Comparison of ENCODE assay signal across 8 cellular contexts in genomic region chr12:1531654-1532366, GRCh38.
DNase-seq lines count a peak whose midpoint lies in the region; ATAC-seq and TF ChIP-seq lines count a peak whose summit lies in the region.

No MANE protein-coding gene starts in this region.

- H3K27me3 ChIP-seq in thoracic aorta (replicated peaks; ENCODE audit: insufficient read depth): peaks cover 11% of the 10 kb centered on the region

- POLR2A ChIA-PET in activated CD8-positive, alpha-beta T cell treated with anti-CD3 and anti-CD28 coated beads, Interleukin-2, amount 10 ng/mL, durations not matched to agents 7 days and 5 days (lab: Charles Lee): no interaction called here

- CTCF ChIA-PET in activated CD8-positive, alpha-beta T cell treated with anti-CD3 and anti-CD28 coated beads, Interleukin-2, amount 10 ng/mL, durations not matched to agents 7 days and 5 days (lab: Charles Lee): interaction anchor here (1.7 to 5.1 kb wide), 2 partner anchors 52 to 414 kb away, joined by 16 to 38 read pairs; no protein-coding TSS in a partner anchor

- TF ChIP-seq CTCF in thoracic aorta (IDR thresholded peaks at IDR 0.05): no peak

- H3K36me3 ChIP-seq in thoracic aorta: no peaks in the 10 kb centered on the region

- no peaks in the 10 kb centered on the region for H3K36me3 Mint-ChIP-seq in activated T-cell treated with anti-CD3 and anti-CD28 coated beads, Interleukin-2, amount 50 U/mL, for 72 hours (ENCODE audit: insufficient read depth in 2 of 2)
- no peaks in the 10 kb centered on the region for H3K36me3 Mint-ChIP-seq in activated CD8-positive, alpha-beta T cell treated with anti-CD3 and anti-CD28 coated beads, Interleukin-2, amount 10 ng/mL, durations not matched to agents 7 days and 5 days (ENCODE audit: low read depth)

- peaks cover 0 to 14% of the 10 kb centered on the region in 2 donors for H3K4me1 ChIP-seq in thoracic aorta (ENCODE audit: control insufficient read depth in 1 of 2, low read depth in 2 of 2)

- peaks cover 71% of the 10 kb centered on the region for H3K27me3 Mint-ChIP-seq in activated T-cell treated with anti-CD3 and anti-CD28 coated beads, Interleukin-2, amount 50 U/mL, for 72 hours (ENCODE audit: low read depth)
- H3K27me3 Mint-ChIP-seq in activated CD8-positive, alpha-beta T cell treated with anti-CD3 and anti-CD28 coated beads, Interleukin-2, amount 10 ng/mL, durations not matched to agents 7 days and 5 days (ENCODE audit: low read depth): peaks cover 67% of the 10 kb centered on the region

- H3K27ac ChIP-seq in thoracic aorta: no peak overlapping the region

- H3K27ac Mint-ChIP-seq in activated T-cell treated with anti-CD3 and anti-CD28 coated beads, Interleukin-2, amount 50 U/mL, for 72 hours: no peak overlapping the region
- H3K27ac Mint-ChIP-seq in activated CD8-positive, alpha-beta T cell treated with anti-CD3 and anti-CD28 coated beads, Interleukin-2, amount 10 ng/mL, durations not matched to agents 7 days and 5 days: no peak overlapping the region

- no peak for ATAC-seq in activated T-cell treated with anti-CD3 and anti-CD28 coated beads, Interleukin-2, amount 50 U/mL, for 72 hours (replicated peaks in 1 of 2)
- no peak for ATAC-seq in activated CD8-positive, alpha-beta T cell treated with anti-CD3 and anti-CD28 coated beads, Interleukin-2, amount 10 ng/mL, durations not matched to agents 7 days and 5 days
- ATAC-seq in thoracic aorta (ENCODE audit: insufficient number of reproducible peaks, low FRiP score, low read depth): no peak
- no peak for ATAC-seq in GM21717 (IDR thresholded peaks at IDR 0.05; ENCODE audit: unreplicated experiment)

- H3K4me1 Mint-ChIP-seq in activated T-cell treated with anti-CD3 and anti-CD28 coated beads, Interleukin-2, amount 50 U/mL, for 72 hours (ENCODE audit: low read depth): peaks cover 42% of the 10 kb centered on the region
- H3K4me1 Mint-ChIP-seq in activated CD8-positive, alpha-beta T cell treated with anti-CD3 and anti-CD28 coated beads, Interleukin-2, amount 10 ng/mL, durations not matched to agents 7 days and 5 days (ENCODE audit: low read depth): peaks cover 38% of the 10 kb centered on the region

- peak overlapping the region; percentile 85 to 94 for H3K4me3 Mint-ChIP-seq in activated T-cell treated with anti-CD3 and anti-CD28 coated beads, Interleukin-2, amount 50 U/mL, for 72 hours
- H3K4me3 Mint-ChIP-seq in activated CD8-positive, alpha-beta T cell treated with anti-CD3 and anti-CD28 coated beads, Interleukin-2, amount 10 ng/mL, durations not matched to agents 7 days and 5 days: peak overlapping the region; percentile 12

- H3K9me3 Mint-ChIP-seq in activated T-cell treated with anti-CD3 and anti-CD28 coated beads, Interleukin-2, amount 50 U/mL, for 72 hours: no peaks in the 10 kb centered on the region
- H3K9me3 Mint-ChIP-seq in activated CD8-positive, alpha-beta T cell treated with anti-CD3 and anti-CD28 coated beads, Interleukin-2, amount 10 ng/mL, durations not matched to agents 7 days and 5 days (ENCODE audit: insufficient read depth): no peaks in the 10 kb centered on the region

- DNase-seq in activated T-cell treated with anti-CD3 and anti-CD28 coated beads, Interleukin-2, amount 50 U/mL, for 72 hours: no peak
- DNase-seq in activated T-cell treated with anti-CD3 and anti-CD28 coated beads, Interleukin-2, amount 50 U/mL, for 48 hours: no peak
- DNase-seq in activated CD8-positive, alpha-beta T cell treated with anti-CD3 and anti-CD28 coated beads, Interleukin-2, amount 10 ng/mL, durations not matched to agents 7 days and 5 days: no peak
- DNase-seq in thoracic aorta (ENCODE audit: low spot score) (no peak), hippocampal formation (lab: John Stamatoyannopoulos, UW) (no peak)
- DNase-seq in activated CD4-positive, CD25-positive, alpha-beta regulatory T cell (lab: John Stamatoyannopoulos, UW): no peak

- H3K4me3 ChIP-seq in iPS-18c (ENCODE audit: insufficient read depth, low read depth, low read length) (peak overlapping the region; percentile 43; the same call in 1 of the 2 replicates), thoracic aorta (peak overlapping the region; percentile 74)

- H3K9me3 ChIP-seq in iPS-18c (ENCODE audit: control insufficient read depth, insufficient read depth, low read length) (peaks cover 2% of the 10 kb centered on the region), thoracic aorta (no peaks in the 10 kb centered on the region)
